ENCODE assay signal across 17 cellular contexts in the genomic region with DNA sequence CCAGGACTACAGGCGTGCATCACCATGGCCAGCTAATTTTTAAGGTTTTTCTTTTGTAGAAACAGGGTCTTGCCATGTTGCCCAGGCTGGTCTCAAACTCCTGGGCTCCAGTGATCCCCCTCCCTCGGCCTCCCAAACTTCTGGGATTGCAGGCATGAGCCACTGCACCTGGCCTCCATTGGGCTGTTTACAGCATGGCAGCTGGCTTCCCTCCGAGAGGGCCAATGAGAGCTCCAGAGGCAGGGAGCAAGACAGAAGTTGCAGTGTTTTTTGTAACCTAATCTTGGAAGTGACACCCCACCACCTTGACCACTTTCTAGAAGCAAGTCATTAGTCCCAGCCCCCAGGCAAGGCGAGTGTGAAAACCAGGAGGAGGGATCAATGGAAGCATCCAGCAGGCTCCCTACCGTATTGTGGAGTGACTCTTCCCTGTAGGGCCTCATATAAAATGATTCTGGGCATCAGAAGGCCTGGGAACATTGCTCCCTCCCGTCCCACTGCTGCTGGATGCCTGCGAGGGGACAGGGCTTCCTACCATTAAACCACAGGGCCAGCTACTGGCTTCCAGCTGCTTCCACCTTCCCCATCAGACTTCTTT.
"Had no signal": no experiment of that assay in that cellular context is flagged by ENCODE, and none has a peak within 500 bp of the region (broad histone marks: within the 10 kb centered on the region; RNA-seq: fewer than 3 reads in every experiment).

No MANE protein-coding gene starts in this region.

- DNase-seq: cortex of kidney; dorsolateral prefrontal cortex; effector CD8-positive, alpha-beta T cell; heart right ventricle; hypothalamus; islet precursor cell; left lung; lower lobe of right lung; mesenchymal stem cell; naive B cell; posterior cingulate gyrus; small intestine; stimulated activated CD4-positive, alpha-beta T cell treated with anti-CD3 and anti-CD28 coated beads, Interleukin-12 subunit alpha, Interleukin-12 subunit beta, amount 100 ng/mL, for 4 hours; stimulated activated naive CD4-positive, alpha-beta T cell treated with Interleukin-2 at 50 U/mL for 16 hours; trophoblast cell had no signal

- H3K9me3 ChIP-seq: heart right ventricle, left lung, lower lobe of right lung, neutrophil, right atrium auricular region had no signal

- H3K27ac ChIP-seq: dorsolateral prefrontal cortex, heart right ventricle, left lung, lower lobe of right lung, neutrophil, right atrium auricular region had no signal

- H3K27me3 ChIP-seq: dorsolateral prefrontal cortex, heart right ventricle, left lung, neutrophil, right atrium auricular region had no signal

- H3K4me3 ChIP-seq: dorsolateral prefrontal cortex, heart right ventricle, left lung, lower lobe of right lung, right atrium auricular region had no signal

- H3K36me3 ChIP-seq: heart right ventricle, left lung, lower lobe of right lung, neutrophil, right atrium auricular region had no signal

- H3K27me3 Mint-ChIP-seq: naive B cell had no signal

- ATAC-seq: heart right ventricle, left lung, lower lobe of right lung had no signal

- H3K4me3 Mint-ChIP-seq: naive B cell had no signal
